ENCODE assay signal across 8 cellular contexts in genomic region chr11:68002575-68002942, GRCh38. TPM values are rescaled to one million over a fixed set of nuclear protein-coding genes. Genes with fewer than 3 reads are reported as not detected.
DNase-seq lines count a peak whose midpoint lies in the region; ATAC-seq and TF ChIP-seq lines count a peak whose summit lies in the region.

No MANE protein-coding gene starts in this region.

- peak overlapping the region; percentile 29 for H3K27ac Mint-ChIP-seq in activated T-cell treated with anti-CD3 and anti-CD28 coated beads, Interleukin-2, amount 50 U/mL, for 24 hours
- H3K27ac Mint-ChIP-seq in chondrocyte (ENCODE audit: unreplicated experiment): no peak overlapping the region
- no peak overlapping the region for H3K27ac Mint-ChIP-seq in stimulated activated effector memory CD8-positive, alpha-beta T cell treated with anti-CD3 and anti-CD28 coated beads, Interleukin-12 subunit alpha, Interleukin-12 subunit beta, amount 100 ng/mL, for 72 hours

- H3K9ac ChIP-seq in HUES48 (ENCODE audit: low read depth, low read length): no peak overlapping the region

- no peaks in the 10 kb centered on the region for H3K36me3 ChIP-seq in HUES48 (ENCODE audit: control insufficient read depth, insufficient read depth, low read length)

- no peaks in the 10 kb centered on the region for H3K9me3 ChIP-seq in HUES48 (ENCODE audit: control insufficient read depth, insufficient read depth, low read length)

- ATAC-seq in stimulated activated effector memory CD8-positive, alpha-beta T cell treated with anti-CD3 and anti-CD28 coated beads, Interleukin-12 subunit alpha, Interleukin-12 subunit beta, amount 100 ng/mL, for 72 hours: no peak
- ATAC-seq in HG03457 (IDR thresholded peaks at IDR 0.05; ENCODE audit: unreplicated experiment): no peak

- H3K4me3 ChIP-seq in HUES48 (ENCODE audit: low read depth, low read length): peak overlapping the region; percentile 55; the same call in 1 of the 2 replicates

- no peak for DNase-seq in activated T-cell treated with anti-CD3 and anti-CD28 coated beads, Interleukin-2, amount 50 U/mL, for 24 hours
- DNase-seq in activated T-cell treated with anti-CD3 and anti-CD28 coated beads for 4 hours (no peak), chondrocyte (ENCODE audit: low spot score) (no peak), amygdala (lab: John Stamatoyannopoulos, UW) (no peak), dedifferentiated amniotic fluid mesenchymal stem cell (ENCODE audit: extremely low spot score) (no peak)
- DNase-seq in stimulated activated effector memory CD8-positive, alpha-beta T cell treated with anti-CD3 and anti-CD28 coated beads, Interleukin-12 subunit alpha, Interleukin-12 subunit beta, amount 100 ng/mL, for 72 hours (ENCODE audit: low spot score in 2 of 2): no peak

- TF ChIP-seq CTCF in chondrocyte (IDR thresholded peaks at IDR 0.05): no peak

- H3K9me3 Mint-ChIP-seq in activated T-cell treated with anti-CD3 and anti-CD28 coated beads, Interleukin-2, amount 50 U/mL, for 24 hours: no peaks in the 10 kb centered on the region
- H3K9me3 Mint-ChIP-seq in chondrocyte (ENCODE audit: low read depth): no peaks in the 10 kb centered on the region
- no peaks in the 10 kb centered on the region for H3K9me3 Mint-ChIP-seq in stimulated activated effector memory CD8-positive, alpha-beta T cell treated with anti-CD3 and anti-CD28 coated beads, Interleukin-12 subunit alpha, Interleukin-12 subunit beta, amount 100 ng/mL, for 72 hours

- H3K27me3 Mint-ChIP-seq in activated T-cell treated with anti-CD3 and anti-CD28 coated beads, Interleukin-2, amount 50 U/mL, for 24 hours: no peaks in the 10 kb centered on the region
- H3K27me3 Mint-ChIP-seq in chondrocyte (ENCODE audit: low read depth): no peaks in the 10 kb centered on the region

- H3K27me3 ChIP-seq in HUES48 (ENCODE audit: control insufficient read depth, insufficient read depth, low read length): peaks cover 6% of the 10 kb centered on the region; the same call in 1 of the 2 replicates

- no peak overlapping the region for H3K27ac ChIP-seq in HUES48 (ENCODE audit: low read depth, low read length)

- H3K36me3 Mint-ChIP-seq in activated T-cell treated with anti-CD3 and anti-CD28 coated beads, Interleukin-2, amount 50 U/mL, for 24 hours (ENCODE audit: low read depth): peaks cover 2% of the 10 kb centered on the region
- no peaks in the 10 kb centered on the region for H3K36me3 Mint-ChIP-seq in chondrocyte (ENCODE audit: low read depth)
- peaks cover 7% of the 10 kb centered on the region for H3K36me3 Mint-ChIP-seq in stimulated activated effector memory CD8-positive, alpha-beta T cell treated with anti-CD3 and anti-CD28 coated beads, Interleukin-12 subunit alpha, Interleukin-12 subunit beta, amount 100 ng/mL, for 72 hours

- peak overlapping the region; percentile 70 for H3K4me3 Mint-ChIP-seq in activated T-cell treated with anti-CD3 and anti-CD28 coated beads, Interleukin-2, amount 50 U/mL, for 24 hours
- H3K4me3 Mint-ChIP-seq in chondrocyte (ENCODE audit: unreplicated experiment): peak overlapping the region; percentile 58
- peak overlapping the region; percentile 66 for H3K4me3 Mint-ChIP-seq in stimulated activated effector memory CD8-positive, alpha-beta T cell treated with anti-CD3 and anti-CD28 coated beads, Interleukin-12 subunit alpha, Interleukin-12 subunit beta, amount 100 ng/mL, for 72 hours

- H3K4me1 Mint-ChIP-seq in activated T-cell treated with anti-CD3 and anti-CD28 coated beads, Interleukin-2, amount 50 U/mL, for 24 hours (ENCODE audit: low read depth): peaks cover 21% of the 10 kb centered on the region
- peaks cover 16% of the 10 kb centered on the region for H3K4me1 Mint-ChIP-seq in chondrocyte (ENCODE audit: low read depth)
- H3K4me1 Mint-ChIP-seq in stimulated activated effector memory CD8-positive, alpha-beta T cell treated with anti-CD3 and anti-CD28 coated beads, Interleukin-12 subunit alpha, Interleukin-12 subunit beta, amount 100 ng/mL, for 72 hours: peaks cover 34% of the 10 kb centered on the region

- H3K4me1 ChIP-seq in HUES48 (ENCODE audit: control insufficient read depth, insufficient read depth, low read length): peaks cover 5% of the 10 kb centered on the region; the same call in 1 of the 2 replicates

RNA-seq across cellular contexts. Expression of gene UNC93B1, which starts 1.3 kb away (rescaled TPM):
- 14.4 to 16.6 TPM (median 15.9 TPM) in 3 replicates for total RNA-seq in chondrocyte

RNA-seq across cellular contexts. Expression of gene ALDH3B1, which starts 7.6 kb away (rescaled TPM):
- total RNA-seq in chondrocyte: 10.8 to 14.3 TPM (median 13.1 TPM) in 3 replicates

RNA-seq across cellular contexts. Expression of gene NDUFS8, which starts 27.9 kb away (rescaled TPM):
- 140 to 172 TPM (median 143 TPM) in 3 replicates for total RNA-seq in chondrocyte

RNA-seq across cellular contexts. Expression of gene TCIRG1, which starts 36.3 kb away (rescaled TPM):
- 52.3 to 73.2 TPM (median 66.5 TPM) in 3 replicates for total RNA-seq in chondrocyte
